1 cellular context compared by ENCODE assay signal in the genomic region with DNA sequence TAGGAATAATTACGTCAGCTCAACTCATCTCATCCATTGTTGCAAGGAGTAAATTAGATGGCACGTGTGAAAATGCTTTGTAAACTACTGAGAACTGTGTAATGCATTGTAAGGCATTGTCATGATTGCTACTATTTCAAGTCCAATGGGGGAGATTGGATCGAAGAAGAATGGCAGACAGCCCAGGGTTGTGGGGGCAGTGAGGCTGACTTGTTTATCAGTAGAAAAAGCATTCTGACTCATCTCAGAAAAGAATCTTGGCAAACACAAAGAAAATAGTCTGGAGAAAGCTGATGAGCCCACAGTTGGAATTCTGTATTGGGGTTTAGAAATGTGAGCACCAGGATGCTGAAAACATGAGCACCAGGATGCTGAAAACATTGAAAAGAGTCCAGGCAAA.
TF ChIP-seq lines count a peak whose summit lies in the region.

No MANE protein-coding gene starts in this region.

TF ChIP-seq in SK-N-SH treated with all-trans-retinoic acid at 6 μM for 48 hours, 23 proteins besides CTCF, POLR2A, EP300 and RAD21 (continued from another document):
- TF ChIP-seq, protein P1, sequence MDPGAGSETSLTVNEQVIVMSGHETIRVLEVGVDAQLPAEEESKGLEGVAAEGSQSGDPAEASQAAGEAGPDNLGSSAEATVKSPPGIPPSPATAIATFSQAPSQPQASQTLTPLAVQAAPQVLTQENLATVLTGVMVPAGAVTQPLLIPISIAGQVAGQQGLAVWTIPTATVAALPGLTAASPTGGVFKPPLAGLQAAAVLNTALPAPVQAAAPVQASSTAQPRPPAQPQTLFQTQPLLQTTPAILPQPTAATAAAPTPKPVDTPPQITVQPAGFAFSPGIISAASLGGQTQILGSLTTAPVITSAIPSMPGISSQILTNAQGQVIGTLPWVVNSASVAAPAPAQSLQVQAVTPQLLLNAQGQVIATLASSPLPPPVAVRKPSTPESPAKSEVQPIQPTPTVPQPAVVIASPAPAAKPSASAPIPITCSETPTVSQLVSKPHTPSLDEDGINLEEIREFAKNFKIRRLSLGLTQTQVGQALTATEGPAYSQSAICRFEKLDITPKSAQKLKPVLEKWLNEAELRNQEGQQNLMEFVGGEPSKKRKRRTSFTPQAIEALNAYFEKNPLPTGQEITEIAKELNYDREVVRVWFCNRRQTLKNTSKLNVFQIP (CRISPR knock-in tag; IDR thresholded peaks at IDR 0.05; ENCODE audit: borderline replicate concordance, low read depth), result no peak
- TF ChIP-seq ARNTL (CRISPR knock-in tag; IDR thresholded peaks at IDR 0.05; ENCODE audit: borderline replicate concordance, low read depth) (no peak), SNAI2 (CRISPR knock-in tag; IDR thresholded peaks at IDR 0.05) (no peak), ISL1 (CRISPR knock-in tag; IDR thresholded peaks at IDR 0.05) (no peak), TCF4 (CRISPR knock-in tag; IDR thresholded peaks at IDR 0.05; ENCODE audit: borderline replicate concordance) (no peak), ZC3H10 (CRISPR knock-in tag; IDR thresholded peaks at IDR 0.05) (no peak), ZNF8 (CRISPR knock-in tag; IDR thresholded peaks at IDR 0.05) (no peak), ZFP30 (CRISPR knock-in tag; IDR thresholded peaks at IDR 0.05) (no peak), ESRRG (CRISPR knock-in tag; IDR thresholded peaks at IDR 0.05) (no peak)
- TF ChIP-seq, protein P2, sequence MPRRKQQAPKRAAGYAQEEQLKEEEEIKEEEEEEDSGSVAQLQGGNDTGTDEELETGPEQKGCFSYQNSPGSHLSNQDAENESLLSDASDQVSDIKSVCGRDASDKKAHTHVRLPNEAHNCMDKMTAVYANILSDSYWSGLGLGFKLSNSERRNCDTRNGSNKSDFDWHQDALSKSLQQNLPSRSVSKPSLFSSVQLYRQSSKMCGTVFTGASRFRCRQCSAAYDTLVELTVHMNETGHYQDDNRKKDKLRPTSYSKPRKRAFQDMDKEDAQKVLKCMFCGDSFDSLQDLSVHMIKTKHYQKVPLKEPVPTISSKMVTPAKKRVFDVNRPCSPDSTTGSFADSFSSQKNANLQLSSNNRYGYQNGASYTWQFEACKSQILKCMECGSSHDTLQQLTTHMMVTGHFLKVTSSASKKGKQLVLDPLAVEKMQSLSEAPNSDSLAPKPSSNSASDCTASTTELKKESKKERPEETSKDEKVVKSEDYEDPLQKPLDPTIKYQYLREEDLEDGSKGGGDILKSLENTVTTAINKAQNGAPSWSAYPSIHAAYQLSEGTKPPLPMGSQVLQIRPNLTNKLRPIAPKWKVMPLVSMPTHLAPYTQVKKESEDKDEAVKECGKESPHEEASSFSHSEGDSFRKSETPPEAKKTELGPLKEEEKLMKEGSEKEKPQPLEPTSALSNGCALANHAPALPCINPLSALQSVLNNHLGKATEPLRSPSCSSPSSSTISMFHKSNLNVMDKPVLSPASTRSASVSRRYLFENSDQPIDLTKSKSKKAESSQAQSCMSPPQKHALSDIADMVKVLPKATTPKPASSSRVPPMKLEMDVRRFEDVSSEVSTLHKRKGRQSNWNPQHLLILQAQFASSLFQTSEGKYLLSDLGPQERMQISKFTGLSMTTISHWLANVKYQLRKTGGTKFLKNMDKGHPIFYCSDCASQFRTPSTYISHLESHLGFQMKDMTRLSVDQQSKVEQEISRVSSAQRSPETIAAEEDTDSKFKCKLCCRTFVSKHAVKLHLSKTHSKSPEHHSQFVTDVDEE (CRISPR knock-in tag; IDR thresholded peaks at IDR 0.05), result no peak
TF ChIP-seq in SK-N-SH treated with all-trans-retinoic acid at 6 μM for 48 hours: peak in this region for 0.
